ENCODE assay signal across 9 cellular contexts in the genomic region with DNA sequence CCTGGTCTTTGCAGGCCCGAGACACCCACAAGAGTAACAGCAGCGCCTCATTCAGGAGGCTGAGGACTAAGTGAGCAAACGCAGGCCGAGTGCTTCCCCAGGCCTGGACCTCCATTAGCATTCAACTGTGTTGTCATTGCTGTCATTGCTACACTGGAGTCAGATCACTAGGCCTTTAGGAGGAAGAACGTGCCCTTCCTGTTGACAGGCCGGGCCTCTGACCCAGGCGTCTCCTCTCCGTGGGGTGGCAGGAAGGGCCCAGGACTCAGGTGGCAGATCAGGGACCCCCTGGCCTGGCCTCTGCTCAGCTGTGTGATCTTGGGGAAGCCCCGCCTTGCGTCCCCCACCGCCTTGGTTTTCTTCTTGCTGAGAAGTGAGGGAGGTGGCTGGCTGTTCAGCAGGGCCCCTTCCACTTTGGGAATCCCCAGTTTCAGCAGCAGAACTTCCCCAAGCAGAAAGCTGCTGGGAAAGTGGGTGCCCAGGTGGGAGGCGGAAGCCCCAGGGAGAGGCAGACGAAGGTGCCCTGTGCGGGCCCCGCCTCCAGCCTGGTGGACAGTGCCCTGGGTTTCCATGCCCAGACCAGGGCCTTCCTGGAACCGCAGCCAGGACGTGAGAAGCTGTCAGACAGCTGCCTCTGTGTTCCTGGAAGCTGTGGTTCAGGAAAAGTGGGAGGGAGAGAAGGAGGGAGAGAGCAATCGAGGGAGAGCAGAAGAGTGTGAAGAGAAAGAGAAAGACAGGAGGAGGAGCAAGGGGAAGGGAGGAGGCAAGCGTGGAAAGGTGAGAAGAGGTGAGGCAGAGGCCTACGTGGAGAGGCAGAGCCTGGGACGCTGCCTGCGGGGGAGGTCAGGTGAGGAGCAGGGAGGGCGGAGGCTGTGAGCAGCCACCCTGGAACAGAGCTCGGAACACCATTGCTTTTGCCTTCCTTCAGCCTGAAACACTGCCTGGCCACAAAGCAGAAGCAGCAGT. TPM values are rescaled to one million over a fixed set of nuclear protein-coding genes. Genes with fewer than 3 reads are reported as not detected.
DNase-seq lines count a peak whose midpoint lies in the region; ATAC-seq and TF ChIP-seq lines count a peak whose summit lies in the region.
"Had no signal": no experiment of that assay in that cellular context is flagged by ENCODE, and none has a peak within 500 bp of the region (broad histone marks: within the 10 kb centered on the region; RNA-seq: fewer than 3 reads in every experiment).

No MANE protein-coding gene starts in this region.

- 53% methylated on average over 17 of the region's 24 CpGs for WGBS in suprapubic skin

- H3K27me3 Mint-ChIP-seq in IgD-negative memory B cell = no peaks in the 10 kb centered on the region

- H3K9me3 Mint-ChIP-seq in IgD-negative memory B cell = no peaks in the 10 kb centered on the region

- no peak for TF ChIP-seq CTCF in suprapubic skin (IDR thresholded peaks at IDR 0.05)

- TF ChIP-seq POLR2A in suprapubic skin (IDR thresholded peaks at IDR 0.05) = no peak

- H3K27ac Mint-ChIP-seq in IgD-negative memory B cell = peak overlapping the region; percentile 99

- H3K27me3 ChIP-seq in suprapubic skin = no peaks in the 10 kb centered on the region

- H3K36me3 Mint-ChIP-seq in IgD-negative memory B cell = no peaks in the 10 kb centered on the region

- H3K36me3 ChIP-seq in suprapubic skin = no peaks in the 10 kb centered on the region

- no peak for TF ChIP-seq EP300 in suprapubic skin (IDR thresholded peaks at IDR 0.05)

- peak overlapping the region; percentile 61 for H3K27ac ChIP-seq in suprapubic skin

- peak; percentile 46 for ATAC-seq in GM19438 (IDR thresholded peaks at IDR 0.05; ENCODE audit: low read depth, unreplicated experiment)
- ATAC-seq: Panc1 had no signal

- DNase-seq in activated T-helper 1 cell treated with Interleukin-2 at 50 U/mL for 16 hours (ENCODE audit: low read depth) = peak; percentile 29
- peak; percentile 80 for DNase-seq in left kidney (ENCODE audit: low read depth, low spot score)
- DNase-seq in suprapubic skin (ENCODE audit: low spot score in 2 of 2) = no peak
- DNase-seq in NCI-H526 (lab: John Stamatoyannopoulos, UW) = no peak
- no peak for DNase-seq in NCI-H526 treated with DMSO at 0.1 percent for 48 hours (lab: John Stamatoyannopoulos, UW)
- DNase-seq in retina = no peak

- peaks cover 28% of the 10 kb centered on the region for H3K4me1 ChIP-seq in suprapubic skin

- no peak overlapping the region for H3K4me3 ChIP-seq in suprapubic skin

- peaks cover 27 to 43% (median 27%) of the 10 kb centered on the region in 3 donors for H3K4me1 Mint-ChIP-seq in IgD-negative memory B cell

- H3K9me3 ChIP-seq in suprapubic skin = no peaks in the 10 kb centered on the region

- peak overlapping the region; percentile 62 to 91 (median 86) for H3K4me3 Mint-ChIP-seq in IgD-negative memory B cell

RNA-seq across cellular contexts. Expression of gene ZDHHC19, which starts 18.9 kb away (rescaled TPM):
- polyA plus RNA-seq in IgD-negative memory B cell = 5.4 TPM
- total RNA-seq in suprapubic skin = not detected

RNA-seq across cellular contexts. Expression of gene SLC51A, which starts 24.0 kb away (rescaled TPM):
- 0.90 TPM for polyA plus RNA-seq in IgD-negative memory B cell
- not detected for total RNA-seq in suprapubic skin

Comparison
In these comparisons a context has a peak if more than half of its experiments do, and no peak if none do; other contexts are left out.
1. DNase-seq: peak in activated T-helper 1 cell treated with Interleukin-2 at 50 U/mL for 16 hours (single experiment) and left kidney (single experiment); none in suprapubic skin (0 of 2), NCI-H526 (0 of 2), NCI-H526 treated with DMSO at 0.1 percent for 48 hours (single experiment) and retina (single experiment).